ENCODE assay signal across 10 cellular contexts in the genomic region with DNA sequence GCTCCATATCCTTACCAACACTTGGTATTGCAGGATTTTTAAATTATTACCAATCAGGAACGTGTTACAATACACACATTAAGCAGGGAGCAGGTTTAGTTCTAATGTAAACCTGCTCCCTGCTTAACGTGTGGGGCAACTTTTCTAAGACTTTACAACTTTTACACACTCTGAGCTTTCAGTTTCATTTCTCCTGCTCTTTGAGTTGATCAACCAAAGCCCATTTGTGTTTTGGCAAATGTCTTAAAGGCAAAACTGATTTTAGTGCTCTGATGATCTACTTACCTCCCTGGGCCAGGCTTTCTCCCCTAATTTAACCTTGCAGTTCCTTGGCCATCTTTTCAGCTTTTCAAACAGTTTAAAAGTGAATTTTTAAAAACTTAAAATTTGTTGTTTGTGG.
DNase-seq lines count a peak whose midpoint lies in the region; ATAC-seq and TF ChIP-seq lines count a peak whose summit lies in the region.
"Had no signal": no experiment of that assay in that cellular context is flagged by ENCODE, and none has a peak within 500 bp of the region (broad histone marks: within the 10 kb centered on the region; RNA-seq: fewer than 3 reads in every experiment).

No MANE protein-coding gene starts in this region.

- H3K4me2 ChIP-seq in GM23338 (no peak overlapping the region), KMS-11 (peak overlapping the region; percentile 48)

- CTCF ChIA-PET in activated CD8-positive, alpha-beta memory T cell treated with anti-CD3 and anti-CD28 coated beads, Interleukin-2, amount 10 ng/mL, durations not matched to agents 7 days and 5 days (lab: Charles Lee): no interaction called here

- H3K27me3 ChIP-seq in GM23338 (ENCODE audit: insufficient read depth) (no peaks in the 10 kb centered on the region), KMS-11 (ENCODE audit: insufficient read depth, low read depth) (no peaks in the 10 kb centered on the region), neutrophil (no peaks in the 10 kb centered on the region)

- no peak overlapping the region for H2AFZ ChIP-seq in GM23338
- H2AFZ ChIP-seq in KMS-11 (ENCODE audit: low read depth): no peak overlapping the region

- H3K9me2 ChIP-seq in GM23338 (ENCODE audit: insufficient read depth): no peaks in the 10 kb centered on the region

- H3K9me3 ChIP-seq in neutrophil: no peaks in the 10 kb centered on the region

- no peaks in the 10 kb centered on the region for H3F3A ChIP-seq in GM23338 (replicated peaks; ENCODE audit: low read depth)

- peak overlapping the region; percentile 90 for H3K27ac Mint-ChIP-seq in activated CD8-positive, alpha-beta memory T cell treated with anti-CD3 and anti-CD28 coated beads, Interleukin-2, amount 10 ng/mL, durations not matched to agents 7 days and 5 days
- H3K27ac Mint-ChIP-seq in GM23338: no peak overlapping the region
- H3K27ac Mint-ChIP-seq in naive thymus-derived CD8-positive, alpha-beta T cell: peak overlapping the region in 4 of 10 donors; percentile 28 to 60 (median 52)

- no peak for DNase-seq in activated CD8-positive, alpha-beta memory T cell treated with anti-CD3 and anti-CD28 coated beads, Interleukin-2, amount 10 ng/mL, durations not matched to agents 7 days and 5 days
- DNase-seq in activated CD8-positive, alpha-beta memory T cell treated with anti-CD3 and anti-CD28 coated beads, Interleukin-2, amount 50 U/mL, for 4 hours: no peak
- DNase-seq in GM23338 (ENCODE audit: low spot score) (no peak), NCI-H510A (lab: John Stamatoyannopoulos, UW) (no peak), NCI-H2227 treated with DMSO at 0.1 percent for 48 hours (lab: John Stamatoyannopoulos, UW) (no peak)
- no peak for DNase-seq in naive thymus-derived CD8-positive, alpha-beta T cell
- DNase-seq: NCI-H82 had no signal

- no peaks in the 10 kb centered on the region for H3K27me3 Mint-ChIP-seq in activated CD8-positive, alpha-beta memory T cell treated with anti-CD3 and anti-CD28 coated beads, Interleukin-2, amount 10 ng/mL, durations not matched to agents 7 days and 5 days
- peaks cover 2% of the 10 kb centered on the region for H3K27me3 Mint-ChIP-seq in GM23338 (ENCODE audit: insufficient read depth, low read depth, poor library complexity)
- H3K27me3 Mint-ChIP-seq in naive thymus-derived CD8-positive, alpha-beta T cell: no peaks in the 10 kb centered on the region
- H3K27me3 Mint-ChIP-seq: activated naive CD4-positive, alpha-beta T cell treated with anti-CD3 and anti-CD28 coated beads, Interleukin-2, amount 50 U/mL, for 24 hours had no signal

- H3K27ac ChIP-seq in GM23338 (ENCODE audit: low read depth) (peak overlapping the region; percentile 82), KMS-11 (peak overlapping the region; percentile 15; the same call in 1 of the 2 replicates), neutrophil (peak overlapping the region; percentile 42)

- H4K20me1 ChIP-seq in GM23338 (replicated peaks; ENCODE audit: insufficient read depth) (no peaks in the 10 kb centered on the region; the same call in none of the 2 replicates), KMS-11 (ENCODE audit: insufficient read depth) (no peaks in the 10 kb centered on the region)

- no peaks in the 10 kb centered on the region for H3K9me3 Mint-ChIP-seq in activated CD8-positive, alpha-beta memory T cell treated with anti-CD3 and anti-CD28 coated beads, Interleukin-2, amount 10 ng/mL, durations not matched to agents 7 days and 5 days (ENCODE audit: low read depth)
- H3K9me3 Mint-ChIP-seq in GM23338: no peaks in the 10 kb centered on the region
- H3K9me3 Mint-ChIP-seq in naive thymus-derived CD8-positive, alpha-beta T cell: no peaks in the 10 kb centered on the region
- H3K9me3 Mint-ChIP-seq: activated naive CD4-positive, alpha-beta T cell treated with anti-CD3 and anti-CD28 coated beads, Interleukin-2, amount 50 U/mL, for 24 hours had no signal

- ATAC-seq in activated CD8-positive, alpha-beta memory T cell treated with anti-CD3 and anti-CD28 coated beads, Interleukin-2, amount 10 ng/mL, durations not matched to agents 7 days and 5 days: peak; percentile 94
- no peak for ATAC-seq in GM23338
- no peak for ATAC-seq in naive thymus-derived CD8-positive, alpha-beta T cell

- TF ChIP-seq CTCF in GM23338 (conservative IDR thresholded peaks at IDR 0.05; ENCODE audit: low read depth in 2 of 2) (no peak), KMS-11 (conservative IDR thresholded peaks at IDR 0.05; ENCODE audit: low read depth, low read length) (no peak), neutrophil (IDR thresholded peaks at IDR 0.05) (no peak)

- peak overlapping the region; percentile 42 for H3K4me3 Mint-ChIP-seq in activated CD8-positive, alpha-beta memory T cell treated with anti-CD3 and anti-CD28 coated beads, Interleukin-2, amount 10 ng/mL, durations not matched to agents 7 days and 5 days
- H3K4me3 Mint-ChIP-seq in GM23338: no peak overlapping the region
- peak overlapping the region in 2 of 10 donors; percentile 8 to 33 for H3K4me3 Mint-ChIP-seq in naive thymus-derived CD8-positive, alpha-beta T cell
- H3K4me3 Mint-ChIP-seq: activated naive CD4-positive, alpha-beta T cell treated with anti-CD3 and anti-CD28 coated beads, Interleukin-2, amount 50 U/mL, for 24 hours had no signal

- H3K4me3 ChIP-seq in GM23338 (no peak overlapping the region), KMS-11 (IDR thresholded peaks at IDR 0.05; ENCODE audit: insufficient read depth, low read depth, low read length) (no peak overlapping the region), neutrophil (ENCODE audit: low read depth in 1 of 2, low read length in 1 of 2) (no peak overlapping the region)

- H3K79me2 ChIP-seq in GM23338 (replicated peaks; ENCODE audit: insufficient read depth) (peaks cover 37% of the 10 kb centered on the region), KMS-11 (ENCODE audit: insufficient read depth, low read depth) (no peaks in the 10 kb centered on the region)

- peaks cover 26% of the 10 kb centered on the region for H3K36me3 Mint-ChIP-seq in activated CD8-positive, alpha-beta memory T cell treated with anti-CD3 and anti-CD28 coated beads, Interleukin-2, amount 10 ng/mL, durations not matched to agents 7 days and 5 days
- peaks cover 3% of the 10 kb centered on the region; the same call in 2 of the 3 replicates for H3K36me3 Mint-ChIP-seq in GM23338 (ENCODE audit: low read depth)
- H3K36me3 Mint-ChIP-seq in naive thymus-derived CD8-positive, alpha-beta T cell: peaks cover 0 to 39% (median 4%) of the 10 kb centered on the region in 3 donors

- no peak overlapping the region for H3K9ac ChIP-seq in KMS-11

- H3K4me1 Mint-ChIP-seq in activated CD8-positive, alpha-beta memory T cell treated with anti-CD3 and anti-CD28 coated beads, Interleukin-2, amount 10 ng/mL, durations not matched to agents 7 days and 5 days: peaks cover 34% of the 10 kb centered on the region
- peaks cover 22% of the 10 kb centered on the region for H3K4me1 Mint-ChIP-seq in GM23338
- peaks cover 19 to 51% (median 42%) of the 10 kb centered on the region in 4 donors for H3K4me1 Mint-ChIP-seq in naive thymus-derived CD8-positive, alpha-beta T cell

- no peaks in the 10 kb centered on the region for H3K36me3 ChIP-seq in GM23338 (ENCODE audit: insufficient read depth)
- no peaks in the 10 kb centered on the region for H3K36me3 ChIP-seq in KMS-11 (ENCODE audit: insufficient read depth)
- H3K36me3 ChIP-seq in neutrophil: peaks cover 10% of the 10 kb centered on the region

- POLR2A ChIA-PET in naive thymus-derived CD8-positive, alpha-beta T cell (lab: Charles Lee): no interaction called here

- H3K4me1 ChIP-seq in GM23338 (ENCODE audit: insufficient read depth): no peaks in the 10 kb centered on the region; the same call in 1 of the 2 replicates
- H3K4me1 ChIP-seq in KMS-11 (ENCODE audit: low read depth, poor library complexity, severe bottlenecking): peaks cover 11% of the 10 kb centered on the region
- H3K4me1 ChIP-seq in neutrophil (ENCODE audit: control insufficient read depth in 1 of 2, insufficient read depth in 1 of 2, low read depth in 1 of 2, low read length in 1 of 2): peaks cover 0 to 15% of the 10 kb centered on the region in 2 experiments

Comparison
In these comparisons a context has a peak if more than half of its experiments do, and no peak if none do; other contexts are left out.
1. H3K27ac ChIP-seq: peak in every context shown above with its lines; median percentile 82 in GM23338; 42 in neutrophil; 15 in KMS-11.